Comparison of ENCODE assay signal across 13 cellular contexts in the genomic region with DNA sequence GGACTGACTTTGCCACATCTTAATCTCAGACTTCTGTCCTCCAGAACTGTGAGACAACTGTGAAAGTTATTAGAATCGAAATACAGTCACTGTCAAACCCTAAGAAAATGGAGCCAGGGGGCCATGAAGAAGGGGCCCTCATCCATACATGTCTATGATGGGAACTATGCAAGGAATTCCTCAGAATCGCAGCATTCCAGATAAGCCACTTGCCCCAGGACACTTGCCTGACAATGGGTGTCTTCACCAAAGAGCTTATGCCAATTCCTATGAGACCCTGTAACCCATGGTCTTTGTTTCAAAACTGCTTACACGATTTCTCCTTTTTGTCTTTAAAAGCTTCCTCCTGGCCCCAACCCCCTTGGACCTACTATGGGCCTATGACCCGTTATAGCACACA.
"Had no signal": no experiment of that assay in that cellular context is flagged by ENCODE, and none has a peak within 500 bp of the region (broad histone marks: within the 10 kb centered on the region; RNA-seq: fewer than 3 reads in every experiment).

No MANE protein-coding gene starts in this region.

- H3K9me3 Mint-ChIP-seq: activated B cell treated with CpG ODN at 0.5 μM for 24 hours; activated CD8-positive, alpha-beta T cell treated with anti-CD3 and anti-CD28 coated beads for 36 hours; activated naive CD4-positive, alpha-beta T cell treated with anti-CD3 and anti-CD28 coated beads, Interleukin-2, amount 50 U/mL, for 72 hours; activated T-cell treated with anti-CD3 and anti-CD28 coated beads, Interleukin-2, amount 50 U/mL, for 4 hours; stimulated activated effector memory CD8-positive, alpha-beta T cell treated with anti-CD3 and anti-CD28 coated beads, Interleukin-12 subunit alpha, Interleukin-12 subunit beta, amount 100 ng/mL, for 72 hours; T-helper 1 cell treated with Interleukin-12 subunit alpha and Interleukin-12 subunit beta and Interleukin-4 antibody, amounts not matched to agents 30 μg/mL and 1 μg/mL, for 36 hours had no signal

- H3K27ac Mint-ChIP-seq: activated B cell treated with CpG ODN at 0.5 μM for 24 hours; activated CD8-positive, alpha-beta T cell treated with anti-CD3 and anti-CD28 coated beads for 36 hours; activated naive CD4-positive, alpha-beta T cell treated with anti-CD3 and anti-CD28 coated beads, Interleukin-2, amount 50 U/mL, for 72 hours; stimulated activated effector memory CD8-positive, alpha-beta T cell treated with anti-CD3 and anti-CD28 coated beads, Interleukin-12 subunit alpha, Interleukin-12 subunit beta, amount 100 ng/mL, for 72 hours; T-helper 1 cell treated with Interleukin-12 subunit alpha and Interleukin-12 subunit beta and Interleukin-4 antibody, amounts not matched to agents 30 μg/mL and 1 μg/mL, for 36 hours had no signal

- H3K9me3 ChIP-seq: esophagus muscularis mucosa, pancreas had no signal

- H3K27me3 Mint-ChIP-seq: activated B cell treated with CpG ODN at 0.5 μM for 24 hours; activated CD8-positive, alpha-beta T cell treated with anti-CD3 and anti-CD28 coated beads for 36 hours had no signal

- H3K27me3 ChIP-seq: esophagus muscularis mucosa, pancreas had no signal

- DNase-seq: activated B cell treated with CpG ODN at 0.5 μM for 24 hours; activated CD4-positive, alpha-beta T cell treated with anti-CD3 and anti-CD28 coated beads for 48 hours; activated effector memory CD4-positive, alpha-beta T cell treated with anti-CD3 and anti-CD28 coated beads, Interleukin-2, amount 50 U/mL, for 16 hours; activated T-cell treated with anti-CD3 and anti-CD28 coated beads, Interleukin-2, amount 50 U/mL, for 4 hours; amniotic stem cell; caudate nucleus; stimulated activated CD4-positive, alpha-beta T cell treated with anti-CD3 and anti-CD28 coated beads, Interleukin-12 subunit alpha, Interleukin-12 subunit beta, amount 100 ng/mL, for 4 hours had no signal

- ATAC-seq: activated naive CD4-positive, alpha-beta T cell treated with anti-CD3 and anti-CD28 coated beads, Interleukin-2, amount 50 U/mL, for 72 hours; activated T-cell treated with anti-CD3 and anti-CD28 coated beads, Interleukin-2, amount 50 U/mL, for 4 hours had no signal

- H3K36me3 ChIP-seq: esophagus muscularis mucosa, pancreas had no signal

- H3K4me3 Mint-ChIP-seq: activated B cell treated with CpG ODN at 0.5 μM for 24 hours; activated CD8-positive, alpha-beta T cell treated with anti-CD3 and anti-CD28 coated beads for 36 hours; activated T-cell treated with anti-CD3 and anti-CD28 coated beads, Interleukin-2, amount 50 U/mL, for 4 hours; stimulated activated effector memory CD8-positive, alpha-beta T cell treated with anti-CD3 and anti-CD28 coated beads, Interleukin-12 subunit alpha, Interleukin-12 subunit beta, amount 100 ng/mL, for 72 hours; T-helper 1 cell treated with Interleukin-12 subunit alpha and Interleukin-12 subunit beta and Interleukin-4 antibody, amounts not matched to agents 30 μg/mL and 1 μg/mL, for 36 hours had no signal

- H3K36me3 Mint-ChIP-seq: activated naive CD4-positive, alpha-beta T cell treated with anti-CD3 and anti-CD28 coated beads, Interleukin-2, amount 50 U/mL, for 72 hours; stimulated activated effector memory CD8-positive, alpha-beta T cell treated with anti-CD3 and anti-CD28 coated beads, Interleukin-12 subunit alpha, Interleukin-12 subunit beta, amount 100 ng/mL, for 72 hours had no signal

- H3K27ac ChIP-seq: esophagus muscularis mucosa had no signal

- H3K4me1 Mint-ChIP-seq: activated B cell treated with CpG ODN at 0.5 μM for 24 hours had no signal

- H3K4me3 ChIP-seq: esophagus muscularis mucosa, pancreas had no signal
